8 cellular contexts compared by ENCODE assay signal in genomic region chr5:154058055-154059038, GRCh38. TPM values are rescaled to one million over a fixed set of nuclear protein-coding genes. Genes with fewer than 3 reads are reported as not detected.
DNase-seq lines count a peak whose midpoint lies in the region; ATAC-seq, FAIRE-seq and TF ChIP-seq lines count a peak whose summit lies in the region.

No MANE protein-coding gene starts in this region.

- TF ChIP-seq CTCF in colonic mucosa (IDR thresholded peaks at IDR 0.05): no peak
- no peak for TF ChIP-seq CTCF in CD4-positive, alpha-beta T cell (IDR thresholded peaks at IDR 0.05)

- no peak for TF ChIP-seq POLR2A in GM12891 (IDR thresholded peaks at IDR 0.05; ENCODE audit: low read depth, low read length)

- no peaks in the 10 kb centered on the region for H3K4me1 ChIP-seq in colonic mucosa
- H3K4me1 ChIP-seq in mesenchymal stem cell (ENCODE audit: control insufficient read depth, insufficient read depth, low read depth, low read length): peaks cover 3% of the 10 kb centered on the region

- H3K27ac ChIP-seq in KOPT-K1 (ENCODE audit: low read depth, low read length, poor library complexity, severe bottlenecking) (peak overlapping the region; percentile 84), colonic mucosa (no peak overlapping the region), mesenchymal stem cell (ENCODE audit: low read length, poor library complexity, severe bottlenecking) (no peak overlapping the region)
- no peak overlapping the region for H3K27ac ChIP-seq in CD4-positive, alpha-beta T cell (ENCODE audit: low read depth, low read length)

- FAIRE-seq in GM12891 (lab: Jason Lieb, UNC): peak; percentile 55

- no peak overlapping the region for H3K9ac ChIP-seq in colonic mucosa (ENCODE audit: low read depth in 2 of 2, low read length in 2 of 2)
- no peak overlapping the region for H3K9ac ChIP-seq in mesenchymal stem cell (ENCODE audit: low read length)

- H3K4me3 ChIP-seq in colonic mucosa (no peak overlapping the region), mesenchymal stem cell (ENCODE audit: insufficient read depth in 1 of 2, low read depth in 1 of 2, low read length in 2 of 2) (no peak overlapping the region)

- no peaks in the 10 kb centered on the region for H3K9me3 ChIP-seq in KOPT-K1 (ENCODE audit: insufficient read depth, low read length, poor library complexity, severe bottlenecking)
- no peaks in the 10 kb centered on the region for H3K9me3 ChIP-seq in colonic mucosa
- no peaks in the 10 kb centered on the region for H3K9me3 ChIP-seq in mesenchymal stem cell (ENCODE audit: control insufficient read depth, low read length)
- no peaks in the 10 kb centered on the region for H3K9me3 ChIP-seq in CD4-positive, alpha-beta T cell (ENCODE audit: control insufficient read depth, low read length)

- no peak overlapping the region for H2BK5ac ChIP-seq in mesenchymal stem cell (ENCODE audit: low read depth, low read length, poor library complexity, severe bottlenecking)

- H4K91ac ChIP-seq in mesenchymal stem cell (ENCODE audit: low read length): no peak overlapping the region

- H2BK12ac ChIP-seq in mesenchymal stem cell (ENCODE audit: low read length in 2 of 2): no peak overlapping the region

- 81% methylated on average over 10 of the region's 10 CpGs for WGBS in mesenchymal stem cell

- POLR2A ChIA-PET in CD4-positive, alpha-beta T cell (lab: Charles Lee): interaction anchor here (1.0 to 2.3 kb wide), 2 partner anchors 10 to 20 kb away, joined by 4 to 9 read pairs; partner anchors contain the start of genes FAM114A2 and MFAP3

- H3K4me3 Mint-ChIP-seq in CD4-positive, alpha-beta T cell: no peak overlapping the region

- CTCF ChIA-PET in CD4-positive, alpha-beta T cell (lab: Charles Lee): interaction anchor here (1.0 to 2.7 kb wide), 2 partner anchors 9 to 14 kb away, joined by 3 to 7 read pairs; no protein-coding TSS in a partner anchor

- H3K79me1 ChIP-seq in mesenchymal stem cell (replicated peaks; ENCODE audit: low read length, poor library complexity, severe bottlenecking): peaks cover 15% of the 10 kb centered on the region

- H3K14ac ChIP-seq in mesenchymal stem cell (ENCODE audit: low read length in 2 of 2): no peak overlapping the region

- intact Hi-C loops in colonic mucosa (cut with DNase I): no loop called here
- intact Hi-C loops in CD4-positive, alpha-beta T cell (cut with DNase I, micrococcal nuclease): no loop called here

- peaks cover 32% of the 10 kb centered on the region for H3K36me3 ChIP-seq in KOPT-K1 (ENCODE audit: insufficient read depth, low read length)
- H3K36me3 ChIP-seq in colonic mucosa: no peaks in the 10 kb centered on the region
- H3K36me3 ChIP-seq in mesenchymal stem cell (ENCODE audit: control insufficient read depth in 1 of 2, insufficient read depth in 2 of 2, low read depth in 1 of 2, low read length in 2 of 2): peaks cover 0 to 20% of the 10 kb centered on the region in 2 experiments

- no peaks in the 10 kb centered on the region for H3K9me3 Mint-ChIP-seq in CD4-positive, alpha-beta T cell

- peaks cover 33% of the 10 kb centered on the region for H3K36me3 Mint-ChIP-seq in CD4-positive, alpha-beta T cell (ENCODE audit: low read depth)

- no peak overlapping the region for H2BK120ac ChIP-seq in mesenchymal stem cell (ENCODE audit: low read depth, low read length)

- peak; percentile 69 for ATAC-seq in GM21528 (IDR thresholded peaks at IDR 0.05; ENCODE audit: low FRiP score, unreplicated experiment)
- ATAC-seq in CD4-positive, alpha-beta T cell (ENCODE audit: poor library complexity): no peak

- H3K27me3 Mint-ChIP-seq in CD4-positive, alpha-beta T cell: no peaks in the 10 kb centered on the region

- no peak overlapping the region for H3K18ac ChIP-seq in mesenchymal stem cell (ENCODE audit: low read depth in 1 of 2, low read length in 2 of 2)

- peaks cover 23% of the 10 kb centered on the region for H3K4me1 Mint-ChIP-seq in CD4-positive, alpha-beta T cell (ENCODE audit: low read depth)

- H3K4ac ChIP-seq in mesenchymal stem cell (ENCODE audit: low read depth in 1 of 2, low read length in 2 of 2): no peak overlapping the region

- DNase-seq in GM12891 (ENCODE audit: insufficient read length, low spot score): no peak
- peak; percentile 18 for DNase-seq in cerebellum (ENCODE audit: low spot score)
- DNase-seq in colonic mucosa: no peak
- no peak for DNase-seq in NCI-H1694 treated with DMSO at 0.1 percent for 48 hours (lab: John Stamatoyannopoulos, UW)
- DNase-seq in mesenchymal stem cell: no peak
- no peak for DNase-seq in CD4-positive, alpha-beta T cell

- H3K27me3 ChIP-seq in colonic mucosa: no peaks in the 10 kb centered on the region
- H3K27me3 ChIP-seq in mesenchymal stem cell (ENCODE audit: control insufficient read depth in 1 of 2, insufficient read depth in 1 of 2, low read length in 2 of 2): no peaks in the 10 kb centered on the region
- no peaks in the 10 kb centered on the region for H3K27me3 ChIP-seq in CD4-positive, alpha-beta T cell (ENCODE audit: control insufficient read depth, insufficient read depth, low read length)

- no peak overlapping the region for H4K8ac ChIP-seq in mesenchymal stem cell (ENCODE audit: low read length)

- H2AK5ac ChIP-seq in mesenchymal stem cell (ENCODE audit: low read length, severe bottlenecking): no peak overlapping the region

- no peak overlapping the region for H2AFZ ChIP-seq in mesenchymal stem cell (ENCODE audit: low read depth, low read length)

- no peak overlapping the region for H3K27ac Mint-ChIP-seq in CD4-positive, alpha-beta T cell

- no peak overlapping the region for H3K23ac ChIP-seq in mesenchymal stem cell (ENCODE audit: low read length in 2 of 2)

- H3K4me2 ChIP-seq in mesenchymal stem cell (ENCODE audit: low read length, poor library complexity, severe bottlenecking): no peak overlapping the region

- no peak overlapping the region for H2BK15ac ChIP-seq in mesenchymal stem cell (ENCODE audit: low read depth, poor library complexity, severe bottlenecking)

TF ChIP-seq in GM12891, 5 proteins besides CTCF, POLR2A, EP300 and RAD21:
- TF ChIP-seq PAX5 (IDR thresholded peaks at IDR 0.05; ENCODE audit: insufficient read depth, low read length, severe bottlenecking) (no peak), POLR2AphosphoS5 (IDR thresholded peaks at IDR 0.05; ENCODE audit: low read depth, low read length) (no peak), POU2F2 (IDR thresholded peaks at IDR 0.05; ENCODE audit: low read depth, low read length) (0 out of 2 replicates have a peak, but pooled peaks have one; percentile 20), SPI1 (IDR thresholded peaks at IDR 0.05; ENCODE audit: low read depth, low read length) (peak; percentile 93), TAF1 (IDR thresholded peaks at IDR 0.05; ENCODE audit: low read depth, low read length) (no peak)

RNA-seq across cellular contexts. Expression of gene MFAP3, which starts 19.6 kb away (rescaled TPM):
- 6.6 TPM for polyA plus RNA-seq in GM12891 (2012; ENCODE audit: low read depth, missing spikeins)
- total RNA-seq in cerebellum (115 TPM), colonic mucosa (10 to 100 TPM; 20.0 to 32.4 TPM)
- 26.3 TPM for polyA plus RNA-seq in mesenchymal stem cell (2013, experiment 1 of 2)
- 26.3 TPM for polyA plus RNA-seq in mesenchymal stem cell (2013, experiment 2 of 2)
- total RNA-seq in CD4-positive, alpha-beta T cell: 10 to 100 TPM; 14.9 to 17.7 TPM

RNA-seq across cellular contexts. Expression of gene FAM114A2, which starts 19.6 kb away (rescaled TPM):
- 18.8 TPM for polyA plus RNA-seq in GM12891 (2012; ENCODE audit: low read depth, missing spikeins)
- 22.6 TPM for total RNA-seq in cerebellum
- total RNA-seq in colonic mucosa: 10 to 100 TPM; 15.8 to 16.0 TPM
- polyA plus RNA-seq in mesenchymal stem cell (2013, experiment 1 of 2): 14.4 TPM
- polyA plus RNA-seq in mesenchymal stem cell (2013, experiment 2 of 2): 14.2 TPM
- 10 to 100 TPM; 21.9 to 23.3 TPM for total RNA-seq in CD4-positive, alpha-beta T cell
